Comparison of ENCODE assay signal across 8 cellular contexts in genomic region chr5:176812269-176813259, GRCh38. TPM values are rescaled to one million over a fixed set of nuclear protein-coding genes. Genes with fewer than 3 reads are reported as not detected.
DNase-seq lines count a peak whose midpoint lies in the region; ATAC-seq and TF ChIP-seq lines count a peak whose summit lies in the region.

No MANE protein-coding gene starts in this region.

- TF ChIP-seq CTCF in CD14-positive monocyte (IDR thresholded peaks at IDR 0.05): peak; percentile 7
- TF ChIP-seq CTCF in VCaP (conservative IDR thresholded peaks at IDR 0.05): peak; percentile 74
- no peak for TF ChIP-seq CTCF in vagina (IDR thresholded peaks at IDR 0.05)

- H3K27me3 ChIP-seq in H7 (ENCODE audit: control insufficient read depth, insufficient read depth, low read length) (peaks cover 42% of the 10 kb centered on the region), vagina (no peaks in the 10 kb centered on the region)

- H3K27me3 Mint-ChIP-seq in CD14-positive monocyte (ENCODE audit: low read depth in 3 of 3): peaks cover 74 to 91% (median 78%) of the 10 kb centered on the region in 3 donors

- H3K4me1 ChIP-seq in vagina: peaks cover 24% of the 10 kb centered on the region

- ATAC-seq in GM19467 (IDR thresholded peaks at IDR 0.05; ENCODE audit: unreplicated experiment): no peak
- no peak for ATAC-seq in HG03439 (IDR thresholded peaks at IDR 0.05; ENCODE audit: unreplicated experiment)
- no peak for ATAC-seq in HG03460 (IDR thresholded peaks at IDR 0.05; ENCODE audit: unreplicated experiment)

- intact Hi-C loops in CD14-positive monocyte (cut with micrococcal nuclease) (loop anchor here in 1 of 2 donors (10.0 kb wide), 1 partner anchor 142 kb away; no protein-coding TSS in a partner anchor), vagina (cut with DNase I) (no loop called here)

- H3K4me3 Mint-ChIP-seq in CD14-positive monocyte: peak overlapping the region in 1 of 2 donors; percentile 83

- no peaks in the 10 kb centered on the region for H3K36me3 ChIP-seq in H7 (replicated peaks; ENCODE audit: control insufficient read depth, insufficient read depth, low read length)
- H3K36me3 ChIP-seq in vagina: no peaks in the 10 kb centered on the region

- H3K36me3 Mint-ChIP-seq in CD14-positive monocyte: no peaks in the 10 kb centered on the region

- H3K27ac ChIP-seq in VCaP (no peak overlapping the region), vagina (no peak overlapping the region)

- H3K4me3 ChIP-seq in H7 (ENCODE audit: insufficient read depth, low read depth, low read length) (no peak overlapping the region), vagina (no peak overlapping the region)

- DNase-seq in CD14-positive monocyte (ENCODE audit: low spot score): no peak
- peak; percentile 95 for DNase-seq in H7
- DNase-seq in left kidney (ENCODE audit: low read depth, low spot score): peak; percentile 74
- DNase-seq in vagina (ENCODE audit: extremely low spot score in 2 of 2): no peak

- no peak for TF ChIP-seq POLR2A in vagina (IDR thresholded peaks at IDR 0.05)

- H3K27ac Mint-ChIP-seq in CD14-positive monocyte: peak overlapping the region in 1 of 7 donors; percentile 57

- peaks cover 0 to 23% (median 1%) of the 10 kb centered on the region in 7 donors for H3K9me3 Mint-ChIP-seq in CD14-positive monocyte

- peaks cover 10% of the 10 kb centered on the region for H3K4me1 Mint-ChIP-seq in CD14-positive monocyte

- no peaks in the 10 kb centered on the region for H3K9me3 ChIP-seq in vagina

RNA-seq across cellular contexts. Expression of gene UNC5A, which starts 2.2 kb away (rescaled TPM):
- polyA plus RNA-seq in CD14-positive monocyte: under 1 TPM; 0.03 to 0.07 TPM
- total RNA-seq in H7 (2014; rRNA removed; shearing (Covaris generic)): 3.7 and 4.6 TPM in 2 replicates
- total RNA-seq in vagina: not detected

Comparison
In these comparisons a context has a peak if more than half of its experiments do, and no peak if none do; other contexts are left out.
1. DNase-seq: peak in H7 (single experiment) and left kidney (single experiment); none in CD14-positive monocyte (single experiment) and vagina (0 of 2).
2. CTCF ChIP-seq: peak in CD14-positive monocyte (single experiment) and VCaP (single experiment); none in vagina (0 of 3).